Comparison of ENCODE assay signal across 8 cellular contexts in genomic region chr4:141346144-141346543, GRCh38.
DNase-seq lines count a peak whose midpoint lies in the region; ATAC-seq and TF ChIP-seq lines count a peak whose summit lies in the region.

No MANE protein-coding gene starts in this region.

- H3F3A ChIP-seq in PC-9 (ENCODE audit: insufficient read depth, low read depth), result no peaks in the 10 kb centered on the region

- no peaks in the 10 kb centered on the region for H3K36me3 ChIP-seq in PC-9 (ENCODE audit: low read depth)
- no peaks in the 10 kb centered on the region for H3K36me3 ChIP-seq in esophagus muscularis mucosa

- H4K20me1 ChIP-seq in PC-9 (ENCODE audit: insufficient read depth), result no peaks in the 10 kb centered on the region

- H3K4me2 ChIP-seq in PC-9, result no peak overlapping the region

- peaks cover 21% of the 10 kb centered on the region for H3K4me1 Mint-ChIP-seq in osteocyte (ENCODE audit: unreplicated experiment)

- POLR2A ChIA-PET in PC-9 (lab: Charles Lee; ENCODE audit: unreplicated experiment), result interaction anchor here (0.7 kb wide), 1 partner anchor 860 kb away, joined by 5 read pairs; no protein-coding TSS in a partner anchor

- H3K9me3 Mint-ChIP-seq in osteocyte (ENCODE audit: unreplicated experiment), result no peaks in the 10 kb centered on the region

- no peak overlapping the region for H3K4me3 ChIP-seq in PC-9
- H3K4me3 ChIP-seq in esophagus muscularis mucosa, result no peak overlapping the region

- peaks cover 9% of the 10 kb centered on the region for H3K4me1 ChIP-seq in PC-9 (replicated peaks; ENCODE audit: insufficient read depth)
- H3K4me1 ChIP-seq in esophagus muscularis mucosa, result peaks cover 0 to 11% (median 3%) of the 10 kb centered on the region in 4 donors

- H3K9me3 ChIP-seq in PC-9 (ENCODE audit: insufficient read depth, low read depth) (no peaks in the 10 kb centered on the region), esophagus muscularis mucosa (no peaks in the 10 kb centered on the region)

- ATAC-seq in HG02943 (IDR thresholded peaks at IDR 0.05; ENCODE audit: low read depth, unreplicated experiment) (peak; percentile 58), HG03571 (IDR thresholded peaks at IDR 0.05; ENCODE audit: unreplicated experiment) (no peak)

- H3K36me3 Mint-ChIP-seq in osteocyte (ENCODE audit: unreplicated experiment), result no peaks in the 10 kb centered on the region

- TF ChIP-seq CTCF in PC-9 (conservative IDR thresholded peaks at IDR 0.05) (peak; percentile 62), esophagus muscularis mucosa (IDR thresholded peaks at IDR 0.05) (peak; percentile 55 to 67 (median 66)), osteocyte (IDR thresholded peaks at IDR 0.05) (peak; percentile 78)

- CTCF ChIA-PET in PC-9 (lab: Charles Lee), result interaction anchor here (0.6 to 1.4 kb wide), 4 partner anchors 40 to 1639 kb away, joined by 3 to 4 read pairs (median 3); no protein-coding TSS in a partner anchor

- H3K27me3 ChIP-seq in PC-9 (ENCODE audit: insufficient read depth, low read depth), result no peaks in the 10 kb centered on the region
- no peaks in the 10 kb centered on the region for H3K27me3 ChIP-seq in esophagus muscularis mucosa

- no peak overlapping the region for H3K27ac Mint-ChIP-seq in osteocyte (ENCODE audit: unreplicated experiment)

- 0% methylated on average over 1 of the region's 1 CpG for WGBS in esophagus muscularis mucosa

- no peak overlapping the region for H3K4me3 Mint-ChIP-seq in osteocyte (ENCODE audit: unreplicated experiment)

- H3K27me3 Mint-ChIP-seq in osteocyte (ENCODE audit: unreplicated experiment), result peaks cover 2% of the 10 kb centered on the region

- DNase-seq in EL (peak; percentile 64), PC-9 (no peak), esophagus muscularis mucosa (ENCODE audit: extremely low spot score) (no peak), osteocyte (ENCODE audit: extremely low spot score, unreplicated experiment) (no peak), posterior vena cava (ENCODE audit: low spot score) (no peak)
- DNase-seq in activated naive CD4-positive, alpha-beta T cell treated with anti-CD3 and anti-CD28 coated beads, Interleukin-2, amount 50 U/mL, for 16 hours, result no peak

- TF ChIP-seq EP300 in esophagus muscularis mucosa (IDR thresholded peaks at IDR 0.05), result no peak

- H2AFZ ChIP-seq in PC-9, result no peak overlapping the region

- no TSS peak for BruUV-seq in PC-9 (replicated peaks; lab: Mats Ljungman, UMichigan)

- no peak for TF ChIP-seq POLR2A in esophagus muscularis mucosa (IDR thresholded peaks at IDR 0.05; ENCODE audit: low read depth)

- no peaks in the 10 kb centered on the region for H3K79me2 ChIP-seq in PC-9 (ENCODE audit: low read depth)

- intact Hi-C loops in PC-9 (cut with micrococcal nuclease; ENCODE audit: unreplicated experiment), result loop anchor here (1.0 kb wide), 1 partner anchor 1501 kb away; no protein-coding TSS in a partner anchor
- intact Hi-C loops in esophagus muscularis mucosa (cut with DNase I), result loop anchor here (10.0 kb wide), 2 partner anchors 289 to 739 kb away; partner anchors contain the start of gene IL15
- intact Hi-C loops in posterior vena cava (cut with DNase I), result no loop called here

- H3K9me2 ChIP-seq in PC-9 (ENCODE audit: insufficient read depth), result no peaks in the 10 kb centered on the region

- no peak overlapping the region for H3K27ac ChIP-seq in PC-9
- no peak overlapping the region for H3K27ac ChIP-seq in esophagus muscularis mucosa (replicated peaks in 1 of 4)

Comparison
In these comparisons a context has a peak if more than half of its experiments do, and no peak if none do; other contexts are left out.
1. intact Hi-C loops: an anchor here in PC-9 (1.0 kb wide) and esophagus muscularis mucosa (10.0 kb wide); none called in posterior vena cava.